ENCODE assay signal across 8 cellular contexts in the genomic region with DNA sequence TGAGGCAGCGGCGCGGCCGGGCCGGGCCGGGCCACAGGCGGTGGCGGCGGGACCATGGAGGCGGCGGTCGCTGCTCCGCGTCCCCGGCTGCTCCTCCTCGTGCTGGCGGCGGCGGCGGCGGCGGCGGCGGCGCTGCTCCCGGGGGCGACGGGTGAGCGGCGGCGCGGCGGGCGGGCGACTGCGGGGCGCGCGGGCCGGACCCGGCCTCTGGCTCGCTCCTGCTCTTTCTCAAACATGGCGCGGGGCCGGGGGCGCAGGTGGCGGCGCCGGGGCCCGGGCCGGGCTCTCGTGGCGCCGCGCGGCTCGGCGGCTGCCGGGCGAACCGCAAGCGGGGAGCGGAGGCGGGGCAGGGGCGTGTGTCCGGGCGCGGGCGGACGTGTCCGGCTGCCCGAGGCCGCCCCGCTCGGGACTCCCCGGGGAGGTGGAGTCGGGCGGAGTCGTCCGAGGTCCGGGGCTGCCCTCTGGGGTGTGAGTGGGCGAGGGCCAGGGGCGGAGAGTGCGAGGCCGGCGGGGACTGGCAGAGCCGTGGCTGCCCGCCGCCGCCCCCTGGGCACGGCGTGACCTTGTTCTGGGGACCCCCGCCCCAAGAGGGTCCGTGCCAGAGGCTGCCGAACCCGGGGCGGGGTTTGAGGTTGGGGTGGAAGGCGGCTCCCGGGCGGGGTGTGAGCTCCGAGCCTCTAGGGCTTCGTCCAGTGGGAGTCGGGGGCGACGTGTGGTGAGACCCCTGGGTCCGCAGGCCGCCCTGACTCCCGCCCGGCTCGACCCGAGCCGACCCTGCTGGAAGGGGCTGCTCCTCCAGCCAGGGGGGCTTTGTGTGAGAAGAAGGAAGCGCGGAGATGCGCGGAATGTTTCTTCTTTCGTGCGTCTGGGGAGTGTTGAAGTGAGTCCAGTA. TPM values are rescaled to one million over a fixed set of nuclear protein-coding genes. Genes with fewer than 3 reads are reported as not detected.
DNase-seq lines count a peak whose midpoint lies in the region; ATAC-seq and TF ChIP-seq lines count a peak whose summit lies in the region.

No MANE protein-coding gene starts in this region.

- WGBS in adrenal gland, 4 donors, result 0 to 1% (median 0%) methylated on average over 1 to 118 of the region's 118 CpGs

- H3K27ac ChIP-seq in CD8-positive, alpha-beta T cell (ENCODE audit: low read depth, low read length), result peak overlapping the region; percentile 47
- peak overlapping the region; percentile 20 to 99 (median 74) for H3K27ac ChIP-seq in adrenal gland
- H3K27ac ChIP-seq in left ventricle myocardium inferior (replicated peaks), result peak overlapping the region; percentile 91

- peak in 1 of 2 donors; percentile 71 for TF ChIP-seq POLR2A in adrenal gland (IDR thresholded peaks at IDR 0.05)

- H3K9me3 Mint-ChIP-seq in CD8-positive, alpha-beta T cell, result no peaks in the 10 kb centered on the region
- no peaks in the 10 kb centered on the region for H3K9me3 Mint-ChIP-seq in progenitor cell of endocrine pancreas (ENCODE audit: low read depth)

- H3K27ac Mint-ChIP-seq in CD8-positive, alpha-beta T cell, result peak overlapping the region; percentile 91
- H3K27ac Mint-ChIP-seq in progenitor cell of endocrine pancreas, result peak overlapping the region; percentile 80

- peaks cover 64% of the 10 kb centered on the region for H3K4me1 Mint-ChIP-seq in CD8-positive, alpha-beta T cell (ENCODE audit: low read depth)
- H3K4me1 Mint-ChIP-seq in progenitor cell of endocrine pancreas (ENCODE audit: low read depth), result peaks cover 33% of the 10 kb centered on the region

- no peaks in the 10 kb centered on the region for H3K27me3 Mint-ChIP-seq in CD8-positive, alpha-beta T cell (ENCODE audit: low read depth)
- peaks cover 17% of the 10 kb centered on the region for H3K27me3 Mint-ChIP-seq in progenitor cell of endocrine pancreas

- POLR2A ChIA-PET in CD8-positive, alpha-beta T cell (lab: Charles Lee), result interaction anchor here (0.7 to 5.9 kb wide), 18 partner anchors 8 to 104 kb away, joined by 3 to 47 read pairs (median 4); no protein-coding TSS in a partner anchor

- H3K36me3 Mint-ChIP-seq in CD8-positive, alpha-beta T cell, result peaks cover 9% of the 10 kb centered on the region
- H3K36me3 Mint-ChIP-seq in progenitor cell of endocrine pancreas (ENCODE audit: insufficient read depth), result no peaks in the 10 kb centered on the region

- no peak for ATAC-seq in CD8-positive, alpha-beta T cell
- ATAC-seq in GM19324 (IDR thresholded peaks at IDR 0.05; ENCODE audit: low FRiP score, unreplicated experiment) (peak; percentile 68), HG03342 (IDR thresholded peaks at IDR 0.05; ENCODE audit: unreplicated experiment) (peak; percentile 34)

- H3K4me3 ChIP-seq in CD8-positive, alpha-beta T cell (ENCODE audit: low read depth, low read length), result peak overlapping the region; percentile 68
- H3K4me3 ChIP-seq in adrenal gland (peak overlapping the region; percentile 28 to 98 (median 65)), left ventricle myocardium inferior (peak overlapping the region; percentile 93)

- peak overlapping the region; percentile 90 for H3K4me3 Mint-ChIP-seq in CD8-positive, alpha-beta T cell
- H3K4me3 Mint-ChIP-seq in progenitor cell of endocrine pancreas (ENCODE audit: low read depth), result peak overlapping the region; percentile 80

- TF ChIP-seq CTCF in CD8-positive, alpha-beta T cell (IDR thresholded peaks at IDR 0.05), result no peak
- TF ChIP-seq CTCF in adrenal gland (IDR thresholded peaks at IDR 0.05), result peak in 1 of 6 experiments; percentile 23
- TF ChIP-seq CTCF in left ventricle myocardium inferior (IDR thresholded peaks at IDR 0.05; ENCODE audit: borderline replicate concordance), result no peak
- TF ChIP-seq CTCF in progenitor cell of endocrine pancreas (IDR thresholded peaks at IDR 0.05; ENCODE audit: unreplicated experiment), result no peak

- no peaks in the 10 kb centered on the region for H3K27me3 ChIP-seq in CD8-positive, alpha-beta T cell (ENCODE audit: insufficient read depth, low read length)
- H3K27me3 ChIP-seq in adrenal gland, result no peaks in the 10 kb centered on the region
- no peaks in the 10 kb centered on the region for H3K27me3 ChIP-seq in left ventricle myocardium inferior (ENCODE audit: low read depth)

- H3K4me1 ChIP-seq in CD8-positive, alpha-beta T cell (ENCODE audit: insufficient read depth, low read length), result peaks cover 55% of the 10 kb centered on the region
- H3K4me1 ChIP-seq in adrenal gland (replicated peaks in 1 of 2) (peaks cover 6 to 23% of the 10 kb centered on the region in 2 donors), left ventricle myocardium inferior (peaks cover 60% of the 10 kb centered on the region)

- intact Hi-C loops in CD8-positive, alpha-beta T cell (cut with DNase I, micrococcal nuclease), result loop anchor here (1.0 to 10.0 kb wide), 11 partner anchors 13 to 1121 kb away; partner anchors contain the start of genes ANP32B (in 1 of the 2), ERP44 (in 1 of the 2), INVS (in 1 of the 2) and NR4A3 (in 1 of the 2)
- intact Hi-C loops in adrenal gland (cut with DNase I), result loop anchor here in 1 of 2 donors (10.0 kb wide), 1 partner anchor 91 kb away; no protein-coding TSS in a partner anchor
- intact Hi-C loops in left ventricle myocardium inferior (cut with micrococcal nuclease), result no loop called here

- H3K9me3 ChIP-seq in CD8-positive, alpha-beta T cell (ENCODE audit: low read length), result no peaks in the 10 kb centered on the region
- H3K9me3 ChIP-seq in adrenal gland (replicated peaks in 1 of 3), result no peaks in the 10 kb centered on the region
- no peaks in the 10 kb centered on the region for H3K9me3 ChIP-seq in left ventricle myocardium inferior (replicated peaks)

- peak in 6 of 7 experiments; percentile 19 to 63 (median 32) for DNase-seq in CD8-positive, alpha-beta T cell
- DNase-seq in SK-N-DZ (ENCODE audit: low spot score), result peak; percentile 25
- DNase-seq in adrenal gland, result peak; percentile 77 to 84 (median 79)
- peak; percentile 82 for DNase-seq in left ventricle myocardium inferior
- DNase-seq in progenitor cell of endocrine pancreas (ENCODE audit: low spot score, unreplicated experiment), result peak; percentile 55
- no peak for DNase-seq in NCI-H1436 (lab: John Stamatoyannopoulos, UW)

- H3K36me3 ChIP-seq in CD8-positive, alpha-beta T cell (ENCODE audit: insufficient read depth, low read length), result no peaks in the 10 kb centered on the region
- H3K36me3 ChIP-seq in adrenal gland (replicated peaks in 1 of 2), result no peaks in the 10 kb centered on the region
- no peaks in the 10 kb centered on the region for H3K36me3 ChIP-seq in left ventricle myocardium inferior

- CTCF ChIA-PET in CD8-positive, alpha-beta T cell (lab: Charles Lee), result interaction anchor here (1.0 to 4.2 kb wide), 11 partner anchors 14 to 130 kb away, joined by 3 to 45 read pairs (median 4); no protein-coding TSS in a partner anchor

RNA-seq across cellular contexts. Expression of gene TGFBR1, which starts 0.5 kb away (rescaled TPM):
- 10 to 100 TPM; 24.2 to 25.8 TPM for total RNA-seq in CD8-positive, alpha-beta T cell
- 24.6 and 24.7 TPM in 2 replicates for polyA plus RNA-seq in SK-N-DZ (2014; cell fraction: cytosol; rRNA removed)
- polyA plus RNA-seq in SK-N-DZ (2014; cell fraction: nucleus; rRNA removed), result 13.3 and 15.2 TPM in 2 replicates
- 10 to 100 TPM in 7 of 8 donors, 1 to 10 TPM in 1; 7.7 to 38.5 (median 27.3) TPM for total RNA-seq in adrenal gland
- polyA plus RNA-seq in adrenal gland, result 10 to 100 TPM in 1 of 3 donors, 1 to 10 TPM in 2; 5.5 to 14.2 (median 8.5) TPM
- total RNA-seq in left ventricle myocardium inferior, result 12.3 TPM
- 93.8 and 96.6 TPM in 2 replicates for total RNA-seq in progenitor cell of endocrine pancreas
